In the genomic region with DNA sequence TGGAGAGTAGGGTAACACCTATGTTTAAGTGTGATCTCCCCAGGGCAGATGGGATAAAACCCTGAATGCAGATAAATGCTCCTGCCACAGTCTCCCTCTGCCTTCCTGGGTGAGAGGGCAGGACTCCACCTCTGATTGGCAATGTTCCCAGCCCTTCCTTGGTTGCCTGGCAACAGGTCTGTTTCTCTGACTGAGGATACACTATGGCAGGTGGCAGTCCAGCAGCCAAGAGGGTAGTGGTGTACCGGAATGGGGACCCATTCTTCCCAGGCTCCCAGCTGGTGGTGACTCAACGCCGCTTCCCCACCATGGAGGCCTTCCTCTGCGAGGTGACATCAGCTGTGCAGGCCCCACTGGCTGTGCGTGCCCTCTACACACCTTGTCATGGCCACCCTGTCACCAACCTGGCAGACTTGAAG, we compare ENCODE assay signal across 12 cellular contexts. TPM values are rescaled to one million over a fixed set of nuclear protein-coding genes. Genes with fewer than 3 reads are reported as not detected.
DNase-seq lines count a peak whose midpoint lies in the region; ATAC-seq, FAIRE-seq and TF ChIP-seq lines count a peak whose summit lies in the region.
"Had no signal": no experiment of that assay in that cellular context is flagged by ENCODE, and none has a peak within 500 bp of the region (broad histone marks: within the 10 kb centered on the region; RNA-seq: fewer than 3 reads in every experiment).

A gene (plus strand): TSS at position 199 of the 419 bp plus-strand sequence. CDS start 5 bp downstream, at position 204.

- TF ChIP-seq CTCF in BE2C (IDR thresholded peaks at IDR 0.05; ENCODE audit: low read depth, low read length) (no peak), LNCaP clone FGC (IDR thresholded peaks at IDR 0.05; ENCODE audit: control insufficient read depth, extremely low read depth, insufficient read depth) (no peak), sigmoid colon (IDR thresholded peaks at IDR 0.05) (no peak)

- H3K4me1 ChIP-seq in BE2C (0 out of 2 replicates have a peak, but pooled peaks cover 6% of the 10 kb centered on the region), sigmoid colon (peaks cover 0 to 23% (median 17%) of the 10 kb centered on the region in 4 donors)

- no peak within 1 kb of the TSS for H3K27ac ChIP-seq in sigmoid colon
- H3K27ac ChIP-seq: HL-60 had no signal

- H3K27me3 ChIP-seq in BE2C (no peaks in the 10 kb centered on the region), sigmoid colon (no peaks in the 10 kb centered on the region)

- WGBS in sigmoid colon, 2 donors = 21 to 70% methylated on average over 5 of the region's 5 CpGs

- no peak for TF ChIP-seq EP300 in sigmoid colon (IDR thresholded peaks at IDR 0.05)

- intact Hi-C loops in sigmoid colon (cut with DNase I) = loop anchor here (5.0 kb wide), 1 partner anchor 183 kb away; a partner anchor contains a TSS

- ATAC-seq in GM18858 (IDR thresholded peaks at IDR 0.05; ENCODE audit: unreplicated experiment) = no peak

- peak; percentile 73 for DNase-seq in BE2C
- DNase-seq in LNCaP clone FGC (ENCODE audit: low read depth) = peak; percentile 69
- DNase-seq in RCC 7860 (ENCODE audit: low spot score) = peak; percentile 85
- DNase-seq in iris pigment epithelial cell (ENCODE audit: low read depth) = peak; percentile 40
- no peak for DNase-seq in sigmoid colon
- DNase-seq in activated CD4-positive, alpha-beta T cell treated with anti-CD3 and anti-CD28 coated beads for 48 hours = no peak
- no peak for DNase-seq in putamen (ENCODE audit: low spot score)
- DNase-seq: activated naive CD4-positive, alpha-beta T cell treated with anti-CD3 and anti-CD28 coated beads for 36 hours had no signal

- H3K36me3 ChIP-seq in BE2C (no peaks in the 10 kb centered on the region), sigmoid colon (peaks cover 0 to 2% (median 0%) of the 10 kb centered on the region in 4 donors)

- no peak for TF ChIP-seq POLR2A in sigmoid colon (IDR thresholded peaks at IDR 0.05)

- no peak for FAIRE-seq in RCC 7860 (lab: Jason Lieb, UNC)

- H3K4me3 ChIP-seq in BE2C (ENCODE audit: low read depth, low read length) (no peak within 1 kb of the TSS), LNCaP clone FGC (ENCODE audit: low read depth, low read length) (no peak within 1 kb of the TSS), sigmoid colon (no peak within 1 kb of the TSS)

- H3K9me3 ChIP-seq in BE2C (no peaks in the 10 kb centered on the region), sigmoid colon (no peaks in the 10 kb centered on the region)

RNA-seq across cellular contexts. Expression of the gene that starts here (rescaled TPM):
- not detected for polyA plus RNA-seq in BE2C (2012; ENCODE audit: insufficient read depth, insufficient read length, low read depth)
- not detected for total RNA-seq in sigmoid colon
- under 1 TPM in 1 of 3 donors, not detected in 2; 0.04 TPM for polyA plus RNA-seq in sigmoid colon
- total RNA-seq: activated naive CD4-positive, alpha-beta T cell treated with anti-CD3 and anti-CD28 coated beads for 36 hours; lower leg skin; subcutaneous adipose tissue had no signal

Comparison
In these comparisons a context has a peak if more than half of its experiments do, and no peak if none do; other contexts are left out.
1. DNase-seq: peak in BE2C (single experiment), LNCaP clone FGC (single experiment), RCC 7860 (single experiment) and iris pigment epithelial cell (single experiment); none in sigmoid colon (single experiment), activated CD4-positive, alpha-beta T cell treated with anti-CD3 and anti-CD28 coated beads for 48 hours (single experiment) and putamen (single experiment).